8 cellular contexts compared by ENCODE assay signal in the genomic region with DNA sequence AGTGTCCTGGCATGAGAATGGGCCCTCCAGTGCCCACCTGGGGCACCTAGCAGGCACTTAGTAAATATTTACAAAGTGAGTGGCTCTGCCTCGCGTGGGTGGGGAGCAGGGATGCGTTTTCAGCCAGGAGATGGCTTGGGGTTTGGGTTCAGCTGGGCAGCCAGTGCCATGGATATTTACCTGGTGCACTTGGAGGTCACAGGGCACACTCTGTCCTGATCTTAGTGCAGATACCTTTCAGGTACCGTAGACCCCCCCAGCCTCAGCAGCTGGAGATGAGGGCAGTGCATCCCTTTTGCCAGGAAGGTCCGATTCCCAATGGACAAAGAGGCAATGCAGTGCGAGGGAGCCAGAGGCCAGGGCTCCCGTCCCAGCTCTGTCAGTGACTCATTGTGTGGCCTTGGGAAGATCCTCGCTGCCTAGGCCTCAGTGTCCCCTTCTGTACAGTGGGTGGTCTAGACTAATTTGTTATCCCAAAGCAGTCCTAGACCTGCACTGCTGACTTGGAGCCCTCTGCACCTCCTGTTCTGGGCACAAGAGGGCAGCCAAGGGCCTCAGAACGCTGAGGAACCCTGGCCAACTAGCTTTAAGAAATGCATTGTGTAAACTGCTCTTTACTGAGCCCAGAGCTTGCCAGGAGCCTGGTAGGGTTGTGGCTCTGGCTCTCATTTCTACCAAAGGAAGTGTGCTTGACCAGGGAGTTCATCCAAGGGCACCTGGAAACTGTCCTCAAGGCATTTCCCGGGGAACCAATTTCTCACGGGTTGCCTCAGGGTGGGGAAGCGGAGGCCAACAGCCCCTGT. TPM values are rescaled to one million over a fixed set of nuclear protein-coding genes. Genes with fewer than 3 reads are reported as not detected.
DNase-seq lines count a peak whose midpoint lies in the region; ATAC-seq, FAIRE-seq and TF ChIP-seq lines count a peak whose summit lies in the region.

No MANE protein-coding gene starts in this region.

- FAIRE-seq in frontal cortex (lab: Jason Lieb, UNC), result no peak

- H3K4me3 ChIP-seq in Jurkat, Clone E6-1 (ENCODE audit: low read length), result no peak overlapping the region
- no peak overlapping the region for H3K4me3 ChIP-seq in SJCRH30
- no peak overlapping the region for H3K4me3 ChIP-seq in ovary
- H3K4me3 ChIP-seq in tibial artery, result no peak overlapping the region

- DNase-seq in CD1c-positive myeloid dendritic cell (ENCODE audit: extremely low spot score) (peak; percentile 78), SJCRH30 (peak; percentile 62 to 83), frontal cortex (ENCODE audit: low spot score in 2 of 2) (peak; percentile 47 to 64), ovary (peak; percentile 51 to 82 (median 75)), tibial artery (peak; percentile 86 to 88)
- peak; percentile 74 for DNase-seq in Jurkat, Clone E6-1 (ENCODE audit: low read depth, low spot score)
- peak; percentile 47 for DNase-seq in activated gamma-delta T cell treated with anti-CD3 and anti-CD28 coated beads, Interleukin-2, amount 50 U/mL, for 16 hours (ENCODE audit: low read depth)

- ATAC-seq in GM19452 (IDR thresholded peaks at IDR 0.05; ENCODE audit: unreplicated experiment), result peak; percentile 69

- TF ChIP-seq POLR2A in ovary (IDR thresholded peaks at IDR 0.05), result no peak

- no peak for TF ChIP-seq EP300 in ovary (IDR thresholded peaks at IDR 0.05)

- H3K9me3 ChIP-seq in SJCRH30 (replicated peaks) (no peaks in the 10 kb centered on the region), ovary (no peaks in the 10 kb centered on the region), tibial artery (no peaks in the 10 kb centered on the region)

- no peaks in the 10 kb centered on the region for H3K27me3 ChIP-seq in SJCRH30
- no peaks in the 10 kb centered on the region for H3K27me3 ChIP-seq in ovary
- H3K27me3 ChIP-seq in tibial artery, result no peaks in the 10 kb centered on the region

- H3K27ac ChIP-seq in SJCRH30, result no peak overlapping the region
- H3K27ac ChIP-seq in ovary, result no peak overlapping the region
- no peak overlapping the region for H3K27ac ChIP-seq in tibial artery

- intact Hi-C loops in ovary (cut with DNase I) (loop anchor here in 3 of 4 donors (5.0 kb wide), 2 partner anchors 151 to 156 kb away; no protein-coding TSS in a partner anchor), tibial artery (cut with DNase I; ENCODE audit: low total_unique reads) (loop anchor here (2.0 kb wide), 1 partner anchor 157 kb away; no protein-coding TSS in a partner anchor)

- 40 to 44% (median 44%) methylated on average over 12 of the region's 12 CpGs for WGBS in ovary, 3 donors

- H3K36me3 ChIP-seq in SJCRH30 (no peaks in the 10 kb centered on the region; the same call in 1 of the 2 replicates), ovary (no peaks in the 10 kb centered on the region), tibial artery (peaks cover 0 to 30% (median 7%) of the 10 kb centered on the region in 3 donors)

- no peaks in the 10 kb centered on the region for H3K4me1 ChIP-seq in SJCRH30
- peaks cover 2% of the 10 kb centered on the region for H3K4me1 ChIP-seq in ovary (ENCODE audit: insufficient read depth)
- H3K4me1 ChIP-seq in tibial artery, result peaks cover 3 to 11% (median 6%) of the 10 kb centered on the region in 4 donors

- peak; percentile 58 to 80 (median 76) for TF ChIP-seq CTCF in ovary (IDR thresholded peaks at IDR 0.05)
- TF ChIP-seq CTCF in tibial artery (IDR thresholded peaks at IDR 0.05), result peak; percentile 94 to 95

RNA-seq across cellular contexts. Expression of a gene that starts 16.0 kb away (rescaled TPM):
- polyA plus RNA-seq in Jurkat, Clone E6-1 (2012; ENCODE audit: insufficient read depth, insufficient read length), result 8.9 TPM
- 30.7 and 32.5 TPM in 2 replicates for total RNA-seq in SJCRH30 (2014; rRNA removed; shearing (Covaris generic))
- total RNA-seq in frontal cortex (10.2 TPM), ovary (10 to 100 TPM in 6 of 7 donors, 1 to 10 TPM in 1; 9.3 to 27.1 (median 19.6) TPM)
- polyA plus RNA-seq in ovary, result 10 to 100 TPM in 1 of 2 donors, 1 to 10 TPM in 1; 6.4 to 21.8 TPM

RNA-seq across cellular contexts. Expression of a gene that starts 52.8 kb away (rescaled TPM):
- 71.5 TPM for polyA plus RNA-seq in Jurkat, Clone E6-1 (2012; ENCODE audit: insufficient read depth, insufficient read length)
- total RNA-seq in SJCRH30 (2014; rRNA removed; shearing (Covaris generic)), result not detected in 2 replicates
- 5.3 TPM for total RNA-seq in frontal cortex
- 10 to 100 TPM in 2 of 7 donors, 1 to 10 TPM in 5; 4.0 to 18.2 (median 7.3) TPM for total RNA-seq in ovary
- polyA plus RNA-seq in ovary, result 10 to 100 TPM in 1 of 2 donors, 1 to 10 TPM in 1; 8.6 to 10.8 TPM
